ENCODE assay signal across 8 cellular contexts in genomic region chr16:72092832-72093447, GRCh38. TPM values are rescaled to one million over a fixed set of nuclear protein-coding genes. Genes with fewer than 3 reads are reported as not detected.
A peak's percentile ranks its signal among the peaks of the same experiment; 100 is the strongest.
DNase-seq lines count a peak whose midpoint lies in the region; ATAC-seq and TF ChIP-seq lines count a peak whose summit lies in the region.

No MANE protein-coding gene starts in this region.

- H3K9me3 Mint-ChIP-seq in activated CD4-positive, alpha-beta T cell treated with anti-CD3 and anti-CD28 coated beads, Interleukin-2, amount 10 ng/mL, durations not matched to agents 24 days and 14 days = no peaks in the 10 kb centered on the region

- peaks cover 45% of the 10 kb centered on the region for H3K4me1 Mint-ChIP-seq in activated CD4-positive, alpha-beta T cell treated with anti-CD3 and anti-CD28 coated beads, Interleukin-2, amount 10 ng/mL, durations not matched to agents 24 days and 14 days

- H3K9me3 ChIP-seq in left lung (no peaks in the 10 kb centered on the region), suprapubic skin (no peaks in the 10 kb centered on the region)

- intact Hi-C loops in activated CD4-positive, alpha-beta T cell treated with anti-CD3 and anti-CD28 coated beads, Interleukin-2, amount 10 ng/mL, durations not matched to agents 24 days and 14 days (cut with micrococcal nuclease) = loop anchor here (1.0 to 10.0 kb wide), 6 partner anchors 85 to 1291 kb away; partner anchors contain the start of genes AP1G1, DHODH, PHLPP2 and VAC14
- intact Hi-C loops in left lung (cut with DNase I) = loop anchor here in 1 of 2 donors (10.0 kb wide), 1 partner anchor 78 kb away; no protein-coding TSS in a partner anchor

- peak overlapping the region; percentile 94 for H3K27ac Mint-ChIP-seq in activated CD4-positive, alpha-beta T cell treated with anti-CD3 and anti-CD28 coated beads, Interleukin-2, amount 10 ng/mL, durations not matched to agents 24 days and 14 days

- H3K4me1 ChIP-seq in left lung (peaks cover 18 to 46% of the 10 kb centered on the region in 2 donors), suprapubic skin (peaks cover 41% of the 10 kb centered on the region)

- DNase-seq in activated CD4-positive, alpha-beta T cell treated with anti-CD3 and anti-CD28 coated beads, Interleukin-2, amount 10 ng/mL, durations not matched to agents 24 days and 14 days = peak; percentile 72
- DNase-seq in activated CD4-positive, alpha-beta T cell treated with anti-CD3 and anti-CD28 coated beads for 1 hour = no peak
- DNase-seq in OCI-M1 (lab: John Stamatoyannopoulos, UW) (peak; percentile 53), left lung (no peak), suprapubic skin (ENCODE audit: low spot score in 2 of 2) (no peak)

- H3K27me3 ChIP-seq in left lung (no peaks in the 10 kb centered on the region), suprapubic skin (no peaks in the 10 kb centered on the region)

- under 1% methylated on average over 22 of the region's 22 CpGs for WGBS in suprapubic skin

- no peak for TF ChIP-seq POLR2A in suprapubic skin (IDR thresholded peaks at IDR 0.05)

- TF ChIP-seq CTCF in left lung (IDR thresholded peaks at IDR 0.05) = no peak
- TF ChIP-seq CTCF in suprapubic skin (IDR thresholded peaks at IDR 0.05) = no peak

- peak overlapping the region; percentile 75 to 93 for H3K4me3 ChIP-seq in left lung
- H3K4me3 ChIP-seq in suprapubic skin = peak overlapping the region; percentile 93

- no peak for TF ChIP-seq EP300 in suprapubic skin (IDR thresholded peaks at IDR 0.05)

- H3K36me3 ChIP-seq in left lung = peaks cover 0 to 47% of the 10 kb centered on the region in 2 donors
- peaks cover 45% of the 10 kb centered on the region for H3K36me3 ChIP-seq in suprapubic skin

- H3K27ac ChIP-seq in cingulate gyrus (ENCODE audit: low read depth, low read length) (peak overlapping the region; percentile 25), left lung (peak overlapping the region; percentile 89 to 92), suprapubic skin (peak overlapping the region; percentile 94)

- H3K27me3 Mint-ChIP-seq in activated CD4-positive, alpha-beta T cell treated with anti-CD3 and anti-CD28 coated beads, Interleukin-2, amount 10 ng/mL, durations not matched to agents 24 days and 14 days = no peaks in the 10 kb centered on the region

- peak; percentile 48 for ATAC-seq in left lung
- ATAC-seq in HG03460 (IDR thresholded peaks at IDR 0.05; ENCODE audit: unreplicated experiment) = no peak
- ATAC-seq in HG03025 (IDR thresholded peaks at IDR 0.05; ENCODE audit: low FRiP score, unreplicated experiment) = no peak

- peak overlapping the region; percentile 97 for H3K4me3 Mint-ChIP-seq in activated CD4-positive, alpha-beta T cell treated with anti-CD3 and anti-CD28 coated beads, Interleukin-2, amount 10 ng/mL, durations not matched to agents 24 days and 14 days

- H3K36me3 Mint-ChIP-seq in activated CD4-positive, alpha-beta T cell treated with anti-CD3 and anti-CD28 coated beads, Interleukin-2, amount 10 ng/mL, durations not matched to agents 24 days and 14 days (ENCODE audit: low read depth) = peaks cover 47% of the 10 kb centered on the region

RNA-seq across cellular contexts. Expression of gene TXNL4B, which starts 0.5 kb away (rescaled TPM):
- 23.4 and 23.7 TPM in 2 replicates for total RNA-seq in activated CD4-positive, alpha-beta T cell treated with anti-CD3 and anti-CD28 coated beads, Interleukin-2, amount 10 ng/mL, durations not matched to agents 24 days and 14 days
- total RNA-seq in left lung (10 to 100 TPM in 1 of 2 donors, 1 to 10 TPM in 1; 9.8 to 11.7 TPM), suprapubic skin (10 to 100 TPM in 1 of 4 donors, 1 to 10 TPM in 3; 6.4 to 19.9 (median 6.9) TPM)

RNA-seq across cellular contexts. Expression of gene DHX38, which starts 0.7 kb away (rescaled TPM):
- total RNA-seq in activated CD4-positive, alpha-beta T cell treated with anti-CD3 and anti-CD28 coated beads, Interleukin-2, amount 10 ng/mL, durations not matched to agents 24 days and 14 days = 91.0 and 98.1 TPM in 2 replicates
- total RNA-seq in left lung (10 to 100 TPM; 41.5 to 56.2 TPM), suprapubic skin (10 to 100 TPM; 36.6 to 98.9 (median 57.5) TPM)

RNA-seq across cellular contexts. Expression of gene HPR, which starts 29.9 kb away (rescaled TPM):
- not detected in 2 replicates for total RNA-seq in activated CD4-positive, alpha-beta T cell treated with anti-CD3 and anti-CD28 coated beads, Interleukin-2, amount 10 ng/mL, durations not matched to agents 24 days and 14 days
- total RNA-seq in left lung (under 1 TPM in 1 of 2 donors, not detected in 1; 0.29 TPM), suprapubic skin (under 1 TPM in 1 of 4 donors, not detected in 3; 0.51 TPM)

RNA-seq across cellular contexts. Expression of gene HP, which starts 38.6 kb away (rescaled TPM):
- total RNA-seq in activated CD4-positive, alpha-beta T cell treated with anti-CD3 and anti-CD28 coated beads, Interleukin-2, amount 10 ng/mL, durations not matched to agents 24 days and 14 days = not detected in 2 replicates
- total RNA-seq in left lung (100 to 1,000 TPM in 1 of 2 donors, 1 to 10 TPM in 1; 7.8 to 127 TPM), suprapubic skin (100 to 1,000 TPM in 1 of 4 donors, 1 to 10 TPM in 2, under 1 TPM in 1; 0.65 to 170 (median 6.0) TPM)

Comparison
In these comparisons a context has a peak if more than half of its experiments do, and no peak if none do; other contexts are left out.
1. DNase-seq: peak in activated CD4-positive, alpha-beta T cell treated with anti-CD3 and anti-CD28 coated beads, Interleukin-2, amount 10 ng/mL, durations not matched to agents 24 days and 14 days (single experiment) and OCI-M1 (single experiment); none in activated CD4-positive, alpha-beta T cell treated with anti-CD3 and anti-CD28 coated beads for 1 hour (single experiment), left lung (0 of 2) and suprapubic skin (0 of 2).
2. H3K27ac ChIP-seq: peak in every context shown above with its lines; median percentile 94 in suprapubic skin; 90 in left lung; 25 in cingulate gyrus.